Comparison of ENCODE assay signal across 1 cellular context in genomic region chr6:160519603-160520042, GRCh38.
TF ChIP-seq lines count a peak whose summit lies in the region.

No MANE protein-coding gene starts in this region.

TF ChIP-seq in HepG2, 621 proteins besides CTCF, POLR2A, EP300 and RAD21 (continued from another document):
- TF ChIP-seq ZNF331 (CRISPR knock-in tag; IDR thresholded peaks at IDR 0.05) (0 out of 2 replicates have a peak, but pooled peaks have one; percentile 61), HDAC2 (CRISPR knock-in tag; IDR thresholded peaks at IDR 0.05) (0 out of 2 replicates have a peak, but pooled peaks have one; percentile 16), MAZ (IDR thresholded peaks at IDR 0.05; ENCODE audit: borderline replicate concordance, low read depth, low read length) (0 out of 2 replicates have a peak, but pooled peaks have one; percentile 40), MAZ (CRISPR knock-in tag; IDR thresholded peaks at IDR 0.05; ENCODE audit: low read depth) (no peak), ELF1 (CRISPR knock-in tag; IDR thresholded peaks at IDR 0.05) (0 out of 2 replicates have a peak, but pooled peaks have one; percentile 7), KIAA2018 (CRISPR knock-in tag; IDR thresholded peaks at IDR 0.05; ENCODE audit: borderline replicate concordance) (no peak)
